In genomic region chr2:58398406-58398805, GRCh38 we compare ENCODE assay signal across 6 cellular contexts.
"Had no signal": no experiment of that assay in that cellular context is flagged by ENCODE, and none has a peak within 500 bp of the region (broad histone marks: within the 10 kb centered on the region; RNA-seq: fewer than 3 reads in every experiment).

No MANE protein-coding gene starts in this region.

- DNase-seq: GDM1, GF-D8 had no signal

- FAIRE-seq: GM12891, GM12892, GM18507, GM19239 had no signal
